14 cellular contexts compared by ENCODE assay signal in the genomic region with DNA sequence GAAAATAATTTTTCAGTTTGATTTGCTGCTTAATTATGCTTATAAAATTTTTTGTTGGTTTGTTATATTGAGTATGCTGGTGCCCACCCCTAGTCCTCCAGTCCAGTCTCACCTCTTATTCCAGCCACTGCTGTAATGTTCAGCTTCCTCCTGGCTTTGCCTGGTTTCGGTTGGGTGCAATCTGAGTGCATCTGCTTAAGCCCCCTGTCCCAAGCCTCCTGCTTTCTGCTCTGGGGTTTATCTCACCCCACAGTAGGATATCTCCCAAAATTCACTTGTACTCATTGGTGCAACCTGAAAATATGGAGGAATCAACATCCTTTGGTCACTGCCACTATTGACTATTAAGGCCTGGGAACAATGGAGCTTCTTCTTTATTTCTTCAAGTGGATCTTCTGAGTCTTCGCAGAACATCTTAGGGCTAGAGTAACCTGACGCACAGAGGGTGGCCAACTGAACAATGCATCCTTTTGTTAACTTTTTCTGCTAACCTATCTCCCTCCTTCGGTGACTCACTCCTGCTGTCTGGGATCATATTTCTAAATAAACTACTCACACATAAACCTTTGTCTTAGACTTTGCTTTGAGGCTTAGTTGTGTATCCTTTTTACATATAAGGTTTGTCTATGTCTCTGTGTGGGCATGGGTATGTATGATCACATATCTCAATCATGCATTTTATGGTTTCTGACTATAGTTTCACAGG. TPM values are rescaled to one million over a fixed set of nuclear protein-coding genes. Genes with fewer than 3 reads are reported as not detected.
DNase-seq lines count a peak whose midpoint lies in the region; ATAC-seq and TF ChIP-seq lines count a peak whose summit lies in the region.
"Had no signal": no experiment of that assay in that cellular context is flagged by ENCODE, and none has a peak within 500 bp of the region (broad histone marks: within the 10 kb centered on the region; RNA-seq: fewer than 3 reads in every experiment).

No MANE protein-coding gene starts in this region.

- H3K9me3 Mint-ChIP-seq in effector memory CD8-positive, alpha-beta T cell = no peaks in the 10 kb centered on the region

- H3K27ac ChIP-seq in adrenal gland = no peak overlapping the region
- H3K27ac ChIP-seq: tibial nerve had no signal

- DNase-seq in NCI-H82 (lab: John Stamatoyannopoulos, UW) (peak; percentile 42), NCI-H82 treated with DMSO at 0.1 percent for 48 hours (lab: John Stamatoyannopoulos, UW; ENCODE audit: unreplicated experiment) (no peak), foreskin melanocyte (peak; percentile 88), adrenal gland (no peak), mucosa of gallbladder (ENCODE audit: low spot score) (no peak), NCI-H1436 treated with DMSO at 0.1 percent for 48 hours (lab: John Stamatoyannopoulos, UW) (no peak)
- no peak for DNase-seq in effector memory CD8-positive, alpha-beta T cell
- DNase-seq: activated CD4-positive, alpha-beta T cell treated with anti-CD3 and anti-CD28 coated beads for 36 hours; effector CD8-positive, alpha-beta T cell; KBM-7; posterior cingulate gyrus had no signal

- no peak overlapping the region for H3K4me3 Mint-ChIP-seq in effector memory CD8-positive, alpha-beta T cell
- H3K4me3 Mint-ChIP-seq: activated CD4-positive, alpha-beta T cell treated with anti-CD3 and anti-CD28 coated beads for 36 hours had no signal

- no peaks in the 10 kb centered on the region for H3K36me3 Mint-ChIP-seq in effector memory CD8-positive, alpha-beta T cell (ENCODE audit: insufficient read depth)

- H3K27me3 Mint-ChIP-seq in effector memory CD8-positive, alpha-beta T cell = no peaks in the 10 kb centered on the region

- no peak overlapping the region for H3K27ac Mint-ChIP-seq in effector memory CD8-positive, alpha-beta T cell
- H3K27ac Mint-ChIP-seq: activated CD4-positive, alpha-beta T cell treated with anti-CD3 and anti-CD28 coated beads for 36 hours had no signal

- intact Hi-C loops in adrenal gland (cut with DNase I) = no loop called here

- TF ChIP-seq CTCF in adrenal gland (IDR thresholded peaks at IDR 0.05) = no peak

- no peaks in the 10 kb centered on the region for H3K4me1 ChIP-seq in adrenal gland (replicated peaks in 1 of 2)
- H3K4me1 ChIP-seq: tibial nerve had no signal

- no peak for TF ChIP-seq POLR2A in adrenal gland (IDR thresholded peaks at IDR 0.05)

- H3K9me3 ChIP-seq in adrenal gland (replicated peaks in 1 of 3) = no peaks in the 10 kb centered on the region
- H3K9me3 ChIP-seq: tibial nerve had no signal

- WGBS in adrenal gland, 4 donors = 79 to 87% (median 83%) methylated on average over 4 of the region's 4 CpGs

- H3K4me3 ChIP-seq in adrenal gland = no peak overlapping the region
- H3K4me3 ChIP-seq: tibial nerve had no signal

- no peaks in the 10 kb centered on the region for H3K27me3 ChIP-seq in adrenal gland
- H3K27me3 ChIP-seq: tibial nerve had no signal

- H3K36me3 ChIP-seq in adrenal gland (replicated peaks in 1 of 2) = no peaks in the 10 kb centered on the region
- H3K36me3 ChIP-seq: tibial nerve had no signal

- ATAC-seq in SK-N-SH treated with all-trans-retinoic acid at 6 μM for 48 hours = peak; percentile 69
- ATAC-seq in effector memory CD8-positive, alpha-beta T cell (replicated peaks) = no peak
- ATAC-seq: activated CD4-positive, alpha-beta T cell treated with anti-CD3 and anti-CD28 coated beads for 36 hours; left lobe of liver had no signal

- H3K4me1 Mint-ChIP-seq in effector memory CD8-positive, alpha-beta T cell (ENCODE audit: low read depth in 2 of 2) = no peaks in the 10 kb centered on the region
- H3K4me1 Mint-ChIP-seq: activated CD4-positive, alpha-beta T cell treated with anti-CD3 and anti-CD28 coated beads for 36 hours had no signal

TF ChIP-seq in SK-N-SH treated with all-trans-retinoic acid at 6 μM for 48 hours, 23 proteins besides CTCF, POLR2A, EP300 and RAD21:
- TF ChIP-seq TSHZ2 (CRISPR knock-in tag; IDR thresholded peaks at IDR 0.05) (no peak), ZFP3 (CRISPR knock-in tag; IDR thresholded peaks at IDR 0.05) (peak; percentile 74; the same call in 1 of the 2 replicates)
- TF ChIP-seq, protein P1, sequence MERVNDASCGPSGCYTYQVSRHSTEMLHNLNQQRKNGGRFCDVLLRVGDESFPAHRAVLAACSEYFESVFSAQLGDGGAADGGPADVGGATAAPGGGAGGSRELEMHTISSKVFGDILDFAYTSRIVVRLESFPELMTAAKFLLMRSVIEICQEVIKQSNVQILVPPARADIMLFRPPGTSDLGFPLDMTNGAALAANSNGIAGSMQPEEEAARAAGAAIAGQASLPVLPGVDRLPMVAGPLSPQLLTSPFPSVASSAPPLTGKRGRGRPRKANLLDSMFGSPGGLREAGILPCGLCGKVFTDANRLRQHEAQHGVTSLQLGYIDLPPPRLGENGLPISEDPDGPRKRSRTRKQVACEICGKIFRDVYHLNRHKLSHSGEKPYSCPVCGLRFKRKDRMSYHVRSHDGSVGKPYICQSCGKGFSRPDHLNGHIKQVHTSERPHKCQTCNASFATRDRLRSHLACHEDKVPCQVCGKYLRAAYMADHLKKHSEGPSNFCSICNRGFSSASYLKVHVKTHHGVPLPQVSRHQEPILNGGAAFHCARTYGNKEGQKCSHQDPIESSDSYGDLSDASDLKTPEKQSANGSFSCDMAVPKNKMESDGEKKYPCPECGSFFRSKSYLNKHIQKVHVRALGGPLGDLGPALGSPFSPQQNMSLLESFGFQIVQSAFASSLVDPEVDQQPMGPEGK (CRISPR knock-in tag; IDR thresholded peaks at IDR 0.05; ENCODE audit: borderline replicate concordance) = peak; percentile 33; the same call in 1 of the 2 replicates

RNA-seq across cellular contexts. Expression of gene SOSTDC1, which starts 19.1 kb away (rescaled TPM):
- total RNA-seq in adrenal gland (under 1 TPM in 4 of 8 donors, not detected in 4; 0.11 to 0.28 (median 0.25) TPM), mucosa of gallbladder (0.12 TPM)
- polyA plus RNA-seq in adrenal gland = under 1 TPM; 0.13 to 0.16 (median 0.13) TPM
- total RNA-seq: activated CD4-positive, alpha-beta T cell treated with anti-CD3 and anti-CD28 coated beads for 36 hours; left lobe of liver had no signal

RNA-seq across cellular contexts. Expression of gene LRRC72, which starts 42.0 kb away (rescaled TPM):
- total RNA-seq in adrenal gland (not detected), mucosa of gallbladder (not detected)
- not detected for polyA plus RNA-seq in adrenal gland
- total RNA-seq: activated CD4-positive, alpha-beta T cell treated with anti-CD3 and anti-CD28 coated beads for 36 hours; left lobe of liver; tibial nerve had no signal

Comparison
In these comparisons a context has a peak if more than half of its experiments do, and no peak if none do; other contexts are left out.
1. DNase-seq: peak in NCI-H82 (single experiment) and foreskin melanocyte (single experiment); none in NCI-H82 treated with DMSO at 0.1 percent for 48 hours (single experiment), adrenal gland (0 of 7), mucosa of gallbladder (single experiment), NCI-H1436 treated with DMSO at 0.1 percent for 48 hours (single experiment) and effector memory CD8-positive, alpha-beta T cell (0 of 3).